1 cellular context compared by ENCODE assay signal in the genomic region with DNA sequence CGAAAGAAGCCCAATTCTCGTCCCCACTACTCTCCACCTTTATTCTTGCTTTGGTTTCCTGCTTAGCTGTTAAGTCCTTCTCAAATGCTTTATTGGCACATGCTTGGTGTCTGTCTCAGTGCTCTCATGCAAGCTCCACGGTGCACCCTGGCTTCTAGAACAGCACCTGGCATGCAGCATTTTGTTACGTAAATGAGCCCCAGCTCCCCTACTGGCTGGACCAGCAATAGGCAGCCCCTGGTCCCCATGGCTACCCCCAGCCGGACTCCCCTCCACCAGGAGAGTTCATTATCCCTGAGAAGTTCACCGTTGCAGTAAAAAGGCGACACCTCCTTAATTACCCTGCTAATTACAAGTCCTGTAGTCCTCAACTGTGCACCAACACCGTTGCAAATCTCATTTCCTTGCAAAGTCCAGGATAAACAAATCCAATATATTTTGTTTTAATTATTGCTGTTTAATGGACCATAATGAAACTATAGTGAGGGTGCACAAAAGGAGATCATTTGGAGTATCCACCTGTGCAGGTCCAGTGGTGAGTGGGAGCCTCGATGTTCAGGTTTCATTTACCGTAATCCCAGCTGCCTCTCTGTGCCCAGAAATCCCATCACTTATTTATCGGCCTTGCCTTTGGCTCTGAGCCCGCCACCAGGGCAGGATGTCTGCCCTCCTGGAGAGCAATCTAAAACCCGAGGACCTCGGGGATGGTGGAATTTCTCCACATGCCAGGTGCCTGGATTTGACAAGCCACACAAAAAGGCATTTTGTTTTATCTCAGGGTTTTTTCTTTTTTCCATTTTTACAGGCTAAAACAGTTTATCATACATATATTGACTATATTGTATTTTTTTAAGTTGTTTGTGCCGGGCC.
TF ChIP-seq lines count a peak whose summit lies in the region.

No MANE protein-coding gene starts in this region.

TF ChIP-seq in H1, 55 proteins besides CTCF, POLR2A, EP300 and RAD21:
- TF ChIP-seq CEBPB (IDR thresholded peaks at IDR 0.05; ENCODE audit: low read depth, low read length) (peak; percentile 49; the same call in 1 of the 2 replicates), MAX (IDR thresholded peaks at IDR 0.05) (peak; percentile 59), CREB1 (IDR thresholded peaks at IDR 0.05) (peak; percentile 42; the same call in 1 of the 2 replicates), TCF12 (IDR thresholded peaks at IDR 0.05; ENCODE audit: low read depth, low read length) (0 out of 2 replicates have a peak, but pooled peaks have one; percentile 24), TAF7 (optimal IDR thresholded peaks at IDR 0.05; ENCODE audit: borderline replicate concordance, low read depth, low read length) (no peak)
